13 cellular contexts compared by ENCODE assay signal in genomic region chr13:74218291-74218690, GRCh38.
"Had no signal": no experiment of that assay in that cellular context is flagged by ENCODE, and none has a peak within 500 bp of the region (broad histone marks: within the 10 kb centered on the region; RNA-seq: fewer than 3 reads in every experiment).

No MANE protein-coding gene starts in this region.

- H3K27me3 Mint-ChIP-seq: activated naive CD4-positive, alpha-beta T cell treated with anti-CD3 and anti-CD28 coated beads, Interleukin-2, amount 50 U/mL, for 24 hours; central memory CD8-positive, alpha-beta T cell; T-cell; type B pancreatic cell had no signal

- H3K27ac ChIP-seq: body of pancreas had no signal

- H3K27me3 ChIP-seq: body of pancreas had no signal

- DNase-seq: activated CD8-positive, alpha-beta memory T cell treated with anti-CD3 and anti-CD28 coated beads, Interleukin-2, amount 50 U/mL, for 4 hours; activated CD8-positive, alpha-beta T cell treated with anti-CD3 and anti-CD28 coated beads, Interleukin-2, amount 10 ng/mL, durations not matched to agents 7 days and 5 days; body of pancreas; effector CD8-positive, alpha-beta T cell; foreskin melanocyte; small intestine; stimulated activated naive CD8-positive, alpha-beta T cell treated with anti-CD3 and anti-CD28 coated beads, Interleukin-15, Interleukin-2, amounts not matched to agents 100 U/mL and 50 U/mL, for 24 hours; T-cell; T1000 had no signal

- H3K4me3 Mint-ChIP-seq: activated CD8-positive, alpha-beta T cell treated with anti-CD3 and anti-CD28 coated beads, Interleukin-2, amount 10 ng/mL, durations not matched to agents 7 days and 5 days; central memory CD8-positive, alpha-beta T cell; natural killer cell treated with Interleukin-12 subunit alpha and Interleukin-12 subunit beta and Interleukin-15 and Interleukin-18, amount 100 ng/mL, for 72 hours; type B pancreatic cell had no signal

- H3K27ac Mint-ChIP-seq: activated CD8-positive, alpha-beta T cell treated with anti-CD3 and anti-CD28 coated beads, Interleukin-2, amount 10 ng/mL, durations not matched to agents 7 days and 5 days; activated naive CD4-positive, alpha-beta T cell treated with anti-CD3 and anti-CD28 coated beads, Interleukin-2, amount 50 U/mL, for 24 hours; natural killer cell treated with Interleukin-12 subunit alpha and Interleukin-12 subunit beta and Interleukin-15 and Interleukin-18, amount 100 ng/mL, for 72 hours; T-cell; type B pancreatic cell had no signal

- H3K4me1 ChIP-seq: body of pancreas had no signal

- H3K36me3 Mint-ChIP-seq: activated naive CD4-positive, alpha-beta T cell treated with anti-CD3 and anti-CD28 coated beads, Interleukin-2, amount 50 U/mL, for 24 hours; T-cell; type B pancreatic cell had no signal

- H3K4me1 Mint-ChIP-seq: central memory CD8-positive, alpha-beta T cell had no signal

- H3K4me3 ChIP-seq: body of pancreas had no signal

- H3K9me3 ChIP-seq: body of pancreas had no signal

- H3K9me3 Mint-ChIP-seq: activated naive CD4-positive, alpha-beta T cell treated with anti-CD3 and anti-CD28 coated beads, Interleukin-2, amount 50 U/mL, for 24 hours; central memory CD8-positive, alpha-beta T cell; natural killer cell treated with Interleukin-12 subunit alpha and Interleukin-12 subunit beta and Interleukin-15 and Interleukin-18, amount 100 ng/mL, for 72 hours; T-cell had no signal
